In the genomic region with DNA sequence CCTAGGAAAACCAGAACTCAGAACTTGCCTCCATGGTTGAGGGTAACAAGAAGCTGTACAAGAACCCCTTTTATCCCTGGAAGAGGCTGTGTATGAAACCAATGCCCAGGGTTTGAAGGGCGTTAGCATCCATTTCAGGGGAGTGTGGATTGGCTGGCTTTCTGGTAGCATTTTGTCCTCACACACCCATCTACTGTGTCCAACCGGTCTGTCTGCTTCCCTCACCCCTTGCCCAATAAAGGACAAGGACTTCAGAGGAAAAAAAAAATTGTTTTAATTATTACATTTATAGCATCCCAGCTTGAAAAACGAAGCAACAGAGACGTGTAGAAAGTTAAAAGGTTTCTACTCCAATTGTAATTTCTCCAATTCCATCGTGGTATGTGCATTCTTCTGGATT, we compare ENCODE assay signal across 9 cellular contexts. TPM values are rescaled to one million over a fixed set of nuclear protein-coding genes. Genes with fewer than 3 reads are reported as not detected.
"Had no signal": no experiment of that assay in that cellular context is flagged by ENCODE, and none has a peak within 500 bp of the region (broad histone marks: within the 10 kb centered on the region; RNA-seq: fewer than 3 reads in every experiment).

No MANE protein-coding gene starts in this region.

- H3K4me3 ChIP-seq: K562 had no signal

- DNase-seq: IMR-90, KBM-7, KG1 had no signal

- ATAC-seq: HepG2, K562 had no signal

- H3K4me1 Mint-ChIP-seq: IgD-negative memory B cell had no signal

- H3K27ac ChIP-seq: HL-60 had no signal

- H3K36me3 Mint-ChIP-seq: IgD-negative memory B cell had no signal

- H3K9me3 Mint-ChIP-seq: IgD-negative memory B cell had no signal

RNA-seq across cellular contexts. Expression of gene CYP4F8, which starts 2.7 kb away (rescaled TPM):
- total RNA-seq: HepG2, HT-29, HT1080, IMR-90, K562 had no signal
- polyA plus RNA-seq: HepG2, IgD-negative memory B cell, IMR-90, K562 had no signal

RNA-seq across cellular contexts. Expression of gene CYP4F3, which starts 28.4 kb away (rescaled TPM):
- total RNA-seq: IMR-90 had no signal
- polyA plus RNA-seq: IgD-negative memory B cell, IMR-90 had no signal
